ENCODE assay signal across 15 cellular contexts in genomic region chr17:45240905-45241314, GRCh38. TPM values are rescaled to one million over a fixed set of nuclear protein-coding genes. Genes with fewer than 3 reads are reported as not detected.
A peak's percentile ranks its signal among the peaks of the same experiment; 100 is the strongest.
DNase-seq lines count a peak whose midpoint lies in the region; ATAC-seq and TF ChIP-seq lines count a peak whose summit lies in the region.
"Had no signal": no experiment of that assay in that cellular context is flagged by ENCODE, and none has a peak within 500 bp of the region (broad histone marks: within the 10 kb centered on the region; RNA-seq: fewer than 3 reads in every experiment).

No MANE protein-coding gene starts in this region.

- no peaks in the 10 kb centered on the region for H3K27me3 ChIP-seq in SK-N-SH (ENCODE audit: insufficient read depth)
- H3K27me3 ChIP-seq in parathyroid adenoma (ENCODE audit: control insufficient read depth, insufficient read depth, low read length), result no peaks in the 10 kb centered on the region

- H3K9ac ChIP-seq in SK-N-SH (0 out of 2 replicates have a peak overlapping the region, but pooled peaks have one; percentile 25), parathyroid adenoma (peak overlapping the region; percentile 23)

- ATAC-seq in activated naive CD4-positive, alpha-beta T cell treated with anti-CD3 and anti-CD28 coated beads, Interleukin-2, amount 50 U/mL, for 72 hours, result no peak
- no peak for ATAC-seq in mucosa of descending colon

- no peaks in the 10 kb centered on the region for H3K9me2 ChIP-seq in SK-N-SH

- no peak for TF ChIP-seq RAD21 in SK-N-SH (IDR thresholded peaks at IDR 0.05; ENCODE audit: low read length)

- H3K27ac ChIP-seq in SK-N-SH (ENCODE audit: low read depth in 2 of 2, low read length in 1 of 2), result no peak overlapping the region; a peak in 1 of 4 replicates
- H3K27ac ChIP-seq in parathyroid adenoma, result peak overlapping the region; percentile 46

- TF ChIP-seq CTCF in SK-N-SH (IDR thresholded peaks at IDR 0.05) (no peak), parathyroid adenoma (IDR thresholded peaks at IDR 0.05) (no peak), mucosa of descending colon (IDR thresholded peaks at IDR 0.05) (no peak)

- peaks cover 26 to 28% of the 10 kb centered on the region in 2 donors for H3K36me3 Mint-ChIP-seq in activated naive CD4-positive, alpha-beta T cell treated with anti-CD3 and anti-CD28 coated beads, Interleukin-2, amount 50 U/mL, for 72 hours

- WGBS in SK-N-SH (ENCODE audit: low lambda C conversion rate), result 59% methylated on average over 21 of the region's 21 CpGs

- H3K4me1 ChIP-seq in SK-N-SH (ENCODE audit: control insufficient read depth in 1 of 2, insufficient read depth in 2 of 2, low read depth in 1 of 2, low read length in 1 of 2), result peaks cover 0 to 13% of the 10 kb centered on the region in 2 experiments; a peak in 1 of 4 replicates
- no peaks in the 10 kb centered on the region for H3K4me1 ChIP-seq in parathyroid adenoma
- peaks cover 9% of the 10 kb centered on the region for H3K4me1 ChIP-seq in mucosa of descending colon (ENCODE audit: low read depth)

- H3K9me3 Mint-ChIP-seq in activated naive CD4-positive, alpha-beta T cell treated with anti-CD3 and anti-CD28 coated beads, Interleukin-2, amount 50 U/mL, for 72 hours, result no peaks in the 10 kb centered on the region

- DNase-seq in DMS53 (lab: John Stamatoyannopoulos, UW) (peak; percentile 47), DMS53 treated with DMSO at 0.1 percent for 48 hours (lab: John Stamatoyannopoulos, UW; ENCODE audit: unreplicated experiment) (no peak), SK-N-SH (no peak), head of caudate nucleus (peak in 41 of 42 donors; percentile 44 to 90 (median 74)), mucosa of gallbladder (ENCODE audit: low spot score) (no peak), mucosa of descending colon (no peak)
- DNase-seq in activated naive CD4-positive, alpha-beta T cell treated with anti-CD3 and anti-CD28 coated beads, Interleukin-2, amount 50 U/mL, for 72 hours (ENCODE audit: low spot score in 2 of 2), result no peak
- DNase-seq: 8988T; activated effector memory CD4-positive, alpha-beta T cell treated with anti-CD3 and anti-CD28 coated beads, Interleukin-2, amount 50 U/mL, for 16 hours; DND-41; effector CD8-positive, alpha-beta T cell; NCI-H2029 treated with DMSO at 0.1 percent for 48 hours had no signal

- H3K79me2 ChIP-seq in SK-N-SH (ENCODE audit: insufficient read depth) (no peaks in the 10 kb centered on the region), parathyroid adenoma (no peaks in the 10 kb centered on the region)

- intact Hi-C loops in head of caudate nucleus (cut with DNase I) (no loop called here), mucosa of descending colon (cut with DNase I, micrococcal nuclease) (no loop called here)

- H3K9me3 ChIP-seq in SK-N-SH (no peaks in the 10 kb centered on the region), parathyroid adenoma (ENCODE audit: control insufficient read depth, low read length) (no peaks in the 10 kb centered on the region), mucosa of descending colon (no peaks in the 10 kb centered on the region)

- no peaks in the 10 kb centered on the region for H3F3A ChIP-seq in SK-N-SH (replicated peaks; ENCODE audit: insufficient read depth)

- CTCF ChIA-PET in SK-N-SH (lab: Yijun Ruan, JAX), result interaction anchor here (1.0 to 10.1 kb wide), 10 partner anchors 9 to 147 kb away, joined by 3 to 232 read pairs (median 6); partner anchors contain the start of genes ACBD4, FMNL1 and MAP3K14

- H3K4me3 ChIP-seq in SK-N-SH (ENCODE audit: low read depth in 2 of 2, low read length in 1 of 2), result peak overlapping the region; percentile 57 to 60
- peak overlapping the region; percentile 64 for H3K4me3 ChIP-seq in parathyroid adenoma (ENCODE audit: low read depth, low read length)
- H3K4me3 ChIP-seq in mucosa of descending colon, result no peak overlapping the region

- H3K27ac Mint-ChIP-seq in activated naive CD4-positive, alpha-beta T cell treated with anti-CD3 and anti-CD28 coated beads, Interleukin-2, amount 50 U/mL, for 72 hours, result peak overlapping the region in 1 of 2 donors; percentile 82

- H2AFZ ChIP-seq in SK-N-SH (ENCODE audit: low read depth), result peak overlapping the region; percentile 70; the same call in 1 of the 2 replicates
- H2AFZ ChIP-seq in parathyroid adenoma, result peak overlapping the region; percentile 93

- H3K4me2 ChIP-seq in SK-N-SH (peak overlapping the region; percentile 74), parathyroid adenoma (ENCODE audit: low read length) (peak overlapping the region; percentile 91)

- no peaks in the 10 kb centered on the region for H4K20me1 ChIP-seq in SK-N-SH (ENCODE audit: insufficient read depth)

- POLR2A ChIA-PET in SK-N-SH (lab: Yijun Ruan, JAX), result interaction anchor here (1.2 kb wide), 3 partner anchors 76 to 126 kb away, joined by 3 to 4 read pairs (median 3); partner anchors contain the start of genes HEXIM1 and MAP3K14

- TF ChIP-seq EP300 in SK-N-SH (IDR thresholded peaks at IDR 0.05; ENCODE audit: borderline replicate concordance in 1 of 2, low read depth in 1 of 2, low read length in 1 of 2), result no peak

- H3K36me3 ChIP-seq in SK-N-SH (replicated peaks in 1 of 2; ENCODE audit: control insufficient read depth in 1 of 2, insufficient read depth in 2 of 2, low read length in 1 of 2) (no peaks in the 10 kb centered on the region), parathyroid adenoma (ENCODE audit: control insufficient read depth, insufficient read depth, low read length) (no peaks in the 10 kb centered on the region), mucosa of descending colon (ENCODE audit: low read depth) (no peaks in the 10 kb centered on the region)

TF ChIP-seq in SK-N-SH, 30 proteins besides CTCF, POLR2A, EP300 and RAD21 (continues in another document):
- TF ChIP-seq, protein P1, sequence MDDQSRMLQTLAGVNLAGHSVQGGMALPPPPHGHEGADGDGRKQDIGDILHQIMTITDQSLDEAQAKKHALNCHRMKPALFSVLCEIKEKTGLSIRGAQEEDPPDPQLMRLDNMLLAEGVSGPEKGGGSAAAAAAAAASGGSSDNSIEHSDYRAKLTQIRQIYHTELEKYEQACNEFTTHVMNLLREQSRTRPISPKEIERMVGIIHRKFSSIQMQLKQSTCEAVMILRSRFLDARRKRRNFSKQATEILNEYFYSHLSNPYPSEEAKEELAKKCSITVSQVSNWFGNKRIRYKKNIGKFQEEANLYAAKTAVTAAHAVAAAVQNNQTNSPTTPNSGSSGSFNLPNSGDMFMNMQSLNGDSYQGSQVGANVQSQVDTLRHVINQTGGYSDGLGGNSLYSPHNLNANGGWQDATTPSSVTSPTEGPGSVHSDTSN (IDR thresholded peaks at IDR 0.05), result no peak
- no peak for TF ChIP-seq TEAD4 (IDR thresholded peaks at IDR 0.05; ENCODE audit: borderline replicate concordance, insufficient read depth)
- TF ChIP-seq, protein P2, sequence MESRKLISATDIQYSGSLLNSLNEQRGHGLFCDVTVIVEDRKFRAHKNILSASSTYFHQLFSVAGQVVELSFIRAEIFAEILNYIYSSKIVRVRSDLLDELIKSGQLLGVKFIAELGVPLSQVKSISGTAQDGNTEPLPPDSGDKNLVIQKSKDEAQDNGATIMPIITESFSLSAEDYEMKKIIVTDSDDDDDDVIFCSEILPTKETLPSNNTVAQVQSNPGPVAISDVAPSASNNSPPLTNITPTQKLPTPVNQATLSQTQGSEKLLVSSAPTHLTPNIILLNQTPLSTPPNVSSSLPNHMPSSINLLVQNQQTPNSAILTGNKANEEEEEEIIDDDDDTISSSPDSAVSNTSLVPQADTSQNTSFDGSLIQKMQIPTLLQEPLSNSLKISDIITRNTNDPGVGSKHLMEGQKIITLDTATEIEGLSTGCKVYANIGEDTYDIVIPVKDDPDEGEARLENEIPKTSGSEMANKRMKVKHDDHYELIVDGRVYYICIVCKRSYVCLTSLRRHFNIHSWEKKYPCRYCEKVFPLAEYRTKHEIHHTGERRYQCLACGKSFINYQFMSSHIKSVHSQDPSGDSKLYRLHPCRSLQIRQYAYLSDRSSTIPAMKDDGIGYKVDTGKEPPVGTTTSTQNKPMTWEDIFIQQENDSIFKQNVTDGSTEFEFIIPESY (IDR thresholded peaks at IDR 0.05; ENCODE audit: borderline replicate concordance, low read depth), result no peak
- no peak for TF ChIP-seq FOXM1 (IDR thresholded peaks at IDR 0.05; ENCODE audit: low read depth)

RNA-seq across cellular contexts. Expression of gene FMNL1, which starts 19.2 kb away (rescaled TPM):
- polyA plus RNA-seq in SK-N-SH (2012; rRNA removed), result 1.5 and 2.8 TPM in 2 replicates
- 1.6 and 2.7 TPM in 2 replicates for polyA plus RNA-seq in SK-N-SH (2012; cell fraction: cytosol; rRNA removed)
- polyA plus RNA-seq in SK-N-SH (2012; cell fraction: nucleus; rRNA removed), result 7.1 and 9.0 TPM in 2 replicates
- total RNA-seq in mucosa of gallbladder (30.7 TPM), mucosa of descending colon (10 to 100 TPM in 2 of 3 donors, 1 to 10 TPM in 1; 7.4 to 18.1 (median 17.3) TPM)
- total RNA-seq in activated naive CD4-positive, alpha-beta T cell treated with anti-CD3 and anti-CD28 coated beads, Interleukin-2, amount 50 U/mL, for 72 hours, result 100 to 1,000 TPM; 221 to 735 TPM

RNA-seq across cellular contexts. Expression of gene SPATA32, which starts 21.0 kb away (rescaled TPM):
- polyA plus RNA-seq in SK-N-SH (2012; rRNA removed), result 0.08 TPM in 1 of 2 replicates, not detected in the other
- not detected in 2 replicates for polyA plus RNA-seq in SK-N-SH (2012; cell fraction: cytosol; rRNA removed)
- 0.10 TPM in 1 of 2 replicates, not detected in the other for polyA plus RNA-seq in SK-N-SH (2012; cell fraction: nucleus; rRNA removed)
- not detected for total RNA-seq in mucosa of gallbladder
- total RNA-seq in activated naive CD4-positive, alpha-beta T cell treated with anti-CD3 and anti-CD28 coated beads, Interleukin-2, amount 50 U/mL, for 72 hours, result under 1 TPM; 0.37 to 0.50 TPM
- under 1 TPM in 2 of 3 donors, not detected in 1; 0.19 to 0.22 TPM for total RNA-seq in mucosa of descending colon
- total RNA-seq: posterior vena cava, RPMI7951 had no signal

Comparison
In these comparisons a context has a peak if more than half of its experiments do, and no peak if none do; other contexts are left out.
1. DNase-seq: peak in DMS53 (single experiment) and head of caudate nucleus (41 of 42); none in DMS53 treated with DMSO at 0.1 percent for 48 hours (single experiment), SK-N-SH (single experiment), mucosa of gallbladder (single experiment), activated naive CD4-positive, alpha-beta T cell treated with anti-CD3 and anti-CD28 coated beads, Interleukin-2, amount 50 U/mL, for 72 hours (0 of 2) and mucosa of descending colon (0 of 3).